In genomic region chr2:219820767-219821166, GRCh38 we compare ENCODE assay signal across 33 cellular contexts.
"Had no signal": no experiment of that assay in that cellular context is flagged by ENCODE, and none has a peak within 500 bp of the region (broad histone marks: within the 10 kb centered on the region; RNA-seq: fewer than 3 reads in every experiment).

No MANE protein-coding gene starts in this region.

- H3K27ac ChIP-seq: brain microvascular endothelial cell, cardiac muscle cell, KMS-11, PC-9, RWPE1, SJCRH30, SK-N-MC had no signal

- H3K4me2 ChIP-seq: KMS-11, PC-9 had no signal

- ATAC-seq: activated CD8-positive, alpha-beta T cell treated with anti-CD3 and anti-CD28 coated beads for 36 hours; activated T-cell treated with anti-CD3 and anti-CD28 coated beads, Interleukin-2, amount 50 U/mL, for 72 hours; activated T-helper 17 cell treated with anti-CD3 and anti-CD28 coated beads, Interleukin-2, amount 50 U/mL, for 72 hours had no signal

- H3K4me3 ChIP-seq: cardiac muscle cell, PC-9, SJCRH30, SK-N-MC had no signal

- FAIRE-seq: RCC 7860 had no signal

- H2AFZ ChIP-seq: PC-9 had no signal

- H3K4me1 ChIP-seq: SJCRH30 had no signal

- DNase-seq: activated CD4-positive, alpha-beta T cell treated with anti-CD3 and anti-CD28 coated beads, Interleukin-2, amount 10 ng/mL, durations not matched to agents 24 days and 14 days; activated CD4-positive, alpha-beta T cell treated with anti-CD3 and anti-CD28 coated beads, Interleukin-2, amount 50 U/mL, for 4 hours; activated CD8-positive, alpha-beta T cell treated with anti-CD3 and anti-CD28 coated beads for 36 hours; activated effector memory CD4-positive, alpha-beta T cell treated with anti-CD3 and anti-CD28 coated beads, Interleukin-2, amount 50 U/mL, for 16 hours; activated naive CD4-positive, alpha-beta T cell; activated naive CD4-positive, alpha-beta T cell treated with anti-CD3 and anti-CD28 coated beads, Interleukin-2, amount 50 U/mL, for 16 hours; activated naive CD8-positive, alpha-beta T cell treated with anti-CD3 and anti-CD28 coated beads for 36 hours; activated T-cell treated with anti-CD3 and anti-CD28 coated beads, Interleukin-2, amount 50 U/mL, for 1 hour; activated T-cell treated with anti-CD3 and anti-CD28 coated beads, Interleukin-2, amount 50 U/mL, for 72 hours; amniotic stem cell; aorta; brain microvascular endothelial cell; MM.1S; MV-4-11; NCI-H1092; NCI-H1436 treated with DMSO at 0.1 percent for 48 hours; NCI-H1694 treated with DMSO at 0.1 percent for 48 hours; NCI-H2029; NCI-H2107; NCI-H2171; NCI-H510A; NCI-H69; NK-92 treated with Interleukin-12 subunit alpha and Interleukin-12 subunit beta, amount 100 ng/mL, for 24 hours; PC-9; SHP77; SJCRH30; T1000 had no signal

- H3K9me3 ChIP-seq: SJCRH30 had no signal

- H3K36me3 ChIP-seq: brain microvascular endothelial cell, cardiac muscle cell, SJCRH30 had no signal

- H3K27me3 ChIP-seq: brain microvascular endothelial cell, cardiac muscle cell, SJCRH30 had no signal

- H3K9ac ChIP-seq: KMS-11 had no signal
